Comparison of ENCODE assay signal across 10 cellular contexts in the genomic region with DNA sequence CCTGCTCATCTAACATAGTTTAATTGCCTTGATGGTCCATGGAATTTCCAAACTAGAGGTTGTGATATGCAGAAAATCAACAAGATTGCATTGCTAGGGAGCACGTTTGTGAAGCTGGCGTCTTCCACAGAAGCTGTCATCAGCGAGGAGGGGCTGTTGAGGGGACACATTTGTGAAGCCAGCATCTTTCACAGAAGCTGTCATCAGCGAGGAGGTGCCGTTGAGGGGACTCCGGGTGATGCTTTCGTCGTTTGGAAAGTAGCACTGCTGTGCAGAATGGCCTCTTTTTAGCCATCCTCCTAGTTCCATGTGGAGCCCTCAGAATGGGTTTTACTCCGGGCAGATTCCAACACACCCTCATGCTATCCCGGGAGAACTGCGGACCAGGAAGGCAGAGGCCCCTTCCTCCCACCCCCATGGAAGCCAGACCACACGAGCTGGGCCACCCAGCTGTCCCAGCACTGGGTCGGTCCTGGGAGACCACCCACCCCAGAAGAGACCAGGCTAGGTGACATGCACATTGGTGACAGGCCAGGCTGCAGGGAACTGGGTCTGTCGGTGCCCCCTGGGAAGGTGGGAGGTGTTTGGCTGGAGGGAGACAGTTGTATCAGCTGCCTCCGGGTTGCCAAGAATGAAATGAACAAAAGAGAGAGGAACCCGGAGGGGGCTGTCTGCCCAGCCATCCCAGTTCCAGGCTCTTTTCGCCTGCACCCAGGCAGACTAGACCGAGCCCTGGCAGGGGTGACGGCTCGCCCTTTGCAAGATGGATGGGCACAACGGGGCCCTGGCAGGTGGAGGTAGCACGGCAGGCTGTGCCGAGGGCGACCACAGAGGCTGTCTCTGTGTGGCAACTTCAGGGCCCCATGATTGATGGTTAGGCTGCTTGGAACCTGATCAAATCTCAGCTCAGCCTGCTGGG.
DNase-seq lines count a peak whose midpoint lies in the region; ATAC-seq and TF ChIP-seq lines count a peak whose summit lies in the region.
"Had no signal": no experiment of that assay in that cellular context is flagged by ENCODE, and none has a peak within 500 bp of the region (broad histone marks: within the 10 kb centered on the region; RNA-seq: fewer than 3 reads in every experiment).

No MANE protein-coding gene starts in this region.

- 87% methylated on average over 24 of the region's 24 CpGs for WGBS in HUES64

- no peaks in the 10 kb centered on the region for H3K27me3 ChIP-seq in CD4-positive, CD25-positive, alpha-beta regulatory T cell (ENCODE audit: control insufficient read depth, insufficient read depth, low read length)
- no peaks in the 10 kb centered on the region for H3K27me3 ChIP-seq in HUES64 (ENCODE audit: insufficient read depth, low read length)

- H3K4me3 Mint-ChIP-seq in CD4-positive, CD25-positive, alpha-beta regulatory T cell: peak overlapping the region in 2 of 4 donors; percentile 68 to 82
- H3K4me3 Mint-ChIP-seq in chondrocyte (ENCODE audit: unreplicated experiment): no peak overlapping the region
- H3K4me3 Mint-ChIP-seq in nephron: no peak overlapping the region

- H3K4me3 ChIP-seq in CD4-positive, CD25-positive, alpha-beta regulatory T cell (ENCODE audit: low read depth, low read length): peak overlapping the region; percentile 44
- no peak overlapping the region for H3K4me3 ChIP-seq in HUES64 (ENCODE audit: low read length)
- H3K4me3 ChIP-seq: PC-9 had no signal

- H3K4me1 ChIP-seq in CD4-positive, CD25-positive, alpha-beta regulatory T cell (ENCODE audit: control insufficient read depth, insufficient read depth, low read length, poor library complexity, severe bottlenecking): peaks cover 33% of the 10 kb centered on the region
- peaks cover 17% of the 10 kb centered on the region for H3K4me1 ChIP-seq in HUES64 (ENCODE audit: insufficient read depth, low read length)
- H3K4me1 ChIP-seq: parathyroid adenoma had no signal

- H3K9ac ChIP-seq in HUES64 (ENCODE audit: low read depth, low read length): peak overlapping the region; percentile 3; the same call in 1 of the 2 replicates
- H3K9ac ChIP-seq: parathyroid adenoma had no signal

- H3K27ac ChIP-seq in CD4-positive, CD25-positive, alpha-beta regulatory T cell (ENCODE audit: insufficient read depth, low read length, poor library complexity, severe bottlenecking): no peak overlapping the region
- peak overlapping the region; percentile 77 for H3K27ac ChIP-seq in HUES64 (ENCODE audit: low read depth, low read length)
- H3K27ac ChIP-seq: parathyroid adenoma, PC-9 had no signal

- no peak for DNase-seq in CD4-positive, CD25-positive, alpha-beta regulatory T cell
- DNase-seq in chondrocyte (ENCODE audit: low spot score) (peak; percentile 79), NCI-H187 (lab: John Stamatoyannopoulos, UW) (no peak), ecto neural progenitor cell (ENCODE audit: low spot score) (no peak), NCI-H82 treated with DMSO at 0.1 percent for 48 hours (lab: John Stamatoyannopoulos, UW; ENCODE audit: unreplicated experiment) (no peak)
- DNase-seq: PC-9, T1000 had no signal

- H3K27ac Mint-ChIP-seq in CD4-positive, CD25-positive, alpha-beta regulatory T cell: peak overlapping the region in 2 of 3 donors; percentile 46 to 75
- H3K27ac Mint-ChIP-seq in chondrocyte (ENCODE audit: unreplicated experiment): no peak overlapping the region
- peak overlapping the region in 2 of 3 experiments; percentile 76 to 84 for H3K27ac Mint-ChIP-seq in nephron

- H3K9me3 Mint-ChIP-seq in CD4-positive, CD25-positive, alpha-beta regulatory T cell: no peaks in the 10 kb centered on the region
- H3K9me3 Mint-ChIP-seq in chondrocyte (ENCODE audit: low read depth): no peaks in the 10 kb centered on the region
- no peaks in the 10 kb centered on the region for H3K9me3 Mint-ChIP-seq in nephron

- ATAC-seq in CD4-positive, CD25-positive, alpha-beta regulatory T cell (ENCODE audit: low read depth in 2 of 2): no peak

- H3K27me3 Mint-ChIP-seq in CD4-positive, CD25-positive, alpha-beta regulatory T cell: peaks cover 4% of the 10 kb centered on the region
- H3K27me3 Mint-ChIP-seq in chondrocyte (ENCODE audit: low read depth) (no peaks in the 10 kb centered on the region), nephron (ENCODE audit: low read depth) (no peaks in the 10 kb centered on the region)

- no peak for TF ChIP-seq CTCF in chondrocyte (IDR thresholded peaks at IDR 0.05)
- TF ChIP-seq CTCF in nephron (IDR thresholded peaks at IDR 0.05; ENCODE audit: unreplicated experiment in 3 of 3): no peak

- H3K4me1 Mint-ChIP-seq in CD4-positive, CD25-positive, alpha-beta regulatory T cell: peaks cover 25 to 55% (median 32%) of the 10 kb centered on the region in 4 donors
- H3K4me1 Mint-ChIP-seq in chondrocyte (ENCODE audit: low read depth) (peaks cover 41% of the 10 kb centered on the region), nephron (peaks cover 25% of the 10 kb centered on the region)

- no peaks in the 10 kb centered on the region for H3K36me3 ChIP-seq in CD4-positive, CD25-positive, alpha-beta regulatory T cell (ENCODE audit: control insufficient read depth, insufficient read depth, low read length)
- no peaks in the 10 kb centered on the region for H3K36me3 ChIP-seq in HUES64 (ENCODE audit: insufficient read depth, low read length)

- peaks cover 17% of the 10 kb centered on the region for H3K36me3 Mint-ChIP-seq in CD4-positive, CD25-positive, alpha-beta regulatory T cell
- H3K36me3 Mint-ChIP-seq in chondrocyte (ENCODE audit: low read depth) (peaks cover 4% of the 10 kb centered on the region), nephron (ENCODE audit: low read depth) (peaks cover 29% of the 10 kb centered on the region)

- H3K9me3 ChIP-seq in CD4-positive, CD25-positive, alpha-beta regulatory T cell (ENCODE audit: control insufficient read depth in 2 of 2, low read length in 2 of 2): no peaks in the 10 kb centered on the region
- no peaks in the 10 kb centered on the region for H3K9me3 ChIP-seq in HUES64 (ENCODE audit: insufficient read depth, low read depth, low read length)
